Comparison of ENCODE assay signal across 3 cellular contexts in genomic region chr1:203793561-203793960, GRCh38. TPM values are rescaled to one million over a fixed set of nuclear protein-coding genes. Genes with fewer than 3 reads are reported as not detected.
"Had no signal": no experiment of that assay in that cellular context is flagged by ENCODE, and none has a peak within 500 bp of the region (broad histone marks: within the 10 kb centered on the region; RNA-seq: fewer than 3 reads in every experiment).

No MANE protein-coding gene starts in this region.

RNA-seq across cellular contexts. Expression of gene LAX1, which starts 28.6 kb away (rescaled TPM):
- total RNA-seq: ascending aorta, bronchial epithelial cell, cardiac muscle cell had no signal
